In genomic region chr4:141502755-141503154, GRCh38 we compare ENCODE assay signal across 30 cellular contexts.
"Had no signal": no experiment of that assay in that cellular context is flagged by ENCODE, and none has a peak within 500 bp of the region (broad histone marks: within the 10 kb centered on the region; RNA-seq: fewer than 3 reads in every experiment).

No MANE protein-coding gene starts in this region.

- H3K27ac Mint-ChIP-seq: activated CD4-positive, alpha-beta memory T cell treated with anti-CD3 and anti-CD28 coated beads for 36 hours; activated naive CD4-positive, alpha-beta T cell treated with anti-CD3 and anti-CD28 coated beads, Interleukin-2, amount 50 U/mL, for 72 hours; activated T-helper 2 cell treated with anti-CD3 and anti-CD28 coated beads, Interferon-gamma antibody, Interleukin-2, Interleukin-4, amounts not matched to agents 10 μg/mL and 5 μg/mL and 100 μg/mL, durations not matched to agents 14 hours and 24 hours and 36 hours; stimulated activated naive B cell treated with anti-CD40 and anti-IgM and Interleukin-4, amounts not matched to agents 10 μg/mL and 1 μg/mL and 100 μg/mL, for 72 hours; T-helper 17 cell had no signal

- H3K36me3 Mint-ChIP-seq: activated CD4-positive, alpha-beta memory T cell treated with anti-CD3 and anti-CD28 coated beads for 36 hours; activated naive CD4-positive, alpha-beta T cell treated with anti-CD3 and anti-CD28 coated beads, Interleukin-2, amount 50 U/mL, for 72 hours; naive B cell; stimulated activated naive B cell treated with anti-CD40 and anti-IgM and Interleukin-4, amounts not matched to agents 10 μg/mL and 1 μg/mL and 100 μg/mL, for 72 hours had no signal

- DNase-seq: activated CD4-positive, alpha-beta memory T cell treated with anti-CD3 and anti-CD28 coated beads for 36 hours; activated CD4-positive, alpha-beta T cell treated with anti-CD3 and anti-CD28 coated beads for 48 hours; activated CD8-positive, alpha-beta memory T cell treated with anti-CD3 and anti-CD28 coated beads, Interleukin-2, amount 50 U/mL, for 48 hours; activated T-cell treated with anti-CD3 and anti-CD28 coated beads, Interleukin-2, amount 50 U/mL, for 4 hours; anterior cingulate cortex; body of pancreas; cerebellar nuclear complex; colonic mucosa; effector CD8-positive, alpha-beta T cell; esophagus squamous epithelium; gastrocnemius medialis; glutamatergic neuron; islet precursor cell; left ventricle myocardium superior; naive B cell; occipital lobe; stimulated activated CD4-positive, alpha-beta T cell treated with anti-CD3 and anti-CD28 coated beads, Interleukin-15, amount 100 ng/mL, for 24 hours; stimulated activated CD4-positive, alpha-beta T cell treated with anti-CD3 and anti-CD28 coated beads, Interleukin-2, amount 100 ng/mL, for 24 hours; stimulated activated naive B cell treated with anti-CD40 and anti-IgM and Interleukin-4, amounts not matched to agents 10 μg/mL and 1 μg/mL and 100 μg/mL, for 72 hours; T-helper 17 cell; T1000; WERI-Rb-1 had no signal

- ATAC-seq: activated CD4-positive, CD25-positive, alpha-beta regulatory T cell treated with anti-CD3 and anti-CD28 coated beads, Interleukin-2, amount 50 U/mL, for 24 hours; activated naive CD4-positive, alpha-beta T cell treated with anti-CD3 and anti-CD28 coated beads, Interleukin-2, amount 50 U/mL, for 72 hours; activated T-cell treated with anti-CD3 and anti-CD28 coated beads, Interleukin-2, amount 50 U/mL, for 4 hours; body of pancreas; gastrocnemius medialis; left ventricle myocardium superior; stimulated activated naive B cell treated with anti-CD40 and anti-IgM and Interleukin-4, amounts not matched to agents 10 μg/mL and 1 μg/mL and 100 μg/mL, for 72 hours; T-helper 17 cell had no signal

- H3K27me3 ChIP-seq: body of pancreas, cardiac muscle cell, colonic mucosa, esophagus squamous epithelium, gastrocnemius medialis, right atrium auricular region, tibial nerve had no signal

- H3K36me3 ChIP-seq: cardiac muscle cell, colonic mucosa, esophagus squamous epithelium, gastrocnemius medialis, right atrium auricular region, tibial nerve, WERI-Rb-1 had no signal

- H3K9me3 ChIP-seq: body of pancreas, colonic mucosa, esophagus squamous epithelium, gastrocnemius medialis, right atrium auricular region had no signal

- H3K27me3 Mint-ChIP-seq: activated CD4-positive, alpha-beta memory T cell treated with anti-CD3 and anti-CD28 coated beads for 36 hours; naive B cell; stimulated activated naive B cell treated with anti-CD40 and anti-IgM and Interleukin-4, amounts not matched to agents 10 μg/mL and 1 μg/mL and 100 μg/mL, for 72 hours; T-helper 17 cell had no signal

- H3K9me3 Mint-ChIP-seq: activated CD4-positive, alpha-beta memory T cell treated with anti-CD3 and anti-CD28 coated beads for 36 hours; activated T-cell treated with anti-CD3 and anti-CD28 coated beads, Interleukin-2, amount 50 U/mL, for 4 hours; activated T-helper 2 cell treated with anti-CD3 and anti-CD28 coated beads, Interferon-gamma antibody, Interleukin-2, Interleukin-4, amounts not matched to agents 10 μg/mL and 5 μg/mL and 100 μg/mL, durations not matched to agents 14 hours and 24 hours and 36 hours; neural crest cell had no signal

- H3K4me3 ChIP-seq: body of pancreas, cardiac muscle cell, colonic mucosa, esophagus squamous epithelium, gastrocnemius medialis, right atrium auricular region, tibial nerve had no signal

- H3K4me3 Mint-ChIP-seq: activated CD4-positive, alpha-beta memory T cell treated with anti-CD3 and anti-CD28 coated beads for 36 hours; activated T-cell treated with anti-CD3 and anti-CD28 coated beads, Interleukin-2, amount 50 U/mL, for 4 hours; naive B cell; neural crest cell; stimulated activated naive B cell treated with anti-CD40 and anti-IgM and Interleukin-4, amounts not matched to agents 10 μg/mL and 1 μg/mL and 100 μg/mL, for 72 hours; T-helper 17 cell had no signal

- H3K27ac ChIP-seq: body of pancreas, cardiac muscle cell, colonic mucosa, epithelial cell of prostate, esophagus squamous epithelium, gastrocnemius medialis, right atrium auricular region, tibial nerve, WERI-Rb-1 had no signal

- H3K4me1 ChIP-seq: body of pancreas, colonic mucosa, esophagus squamous epithelium, gastrocnemius medialis, right atrium auricular region, tibial nerve had no signal

- H3K4me1 Mint-ChIP-seq: neural crest cell, T-helper 17 cell had no signal
